ENCODE assay signal across 2 cellular contexts in genomic region chr1:79293611-79294010, GRCh38.
TF ChIP-seq lines count a peak whose summit lies in the region.

No MANE protein-coding gene starts in this region.

TF ChIP-seq in SK-N-SH, 30 proteins besides CTCF, POLR2A, EP300 and RAD21 (continued from another document):
- TF ChIP-seq, protein P1, sequence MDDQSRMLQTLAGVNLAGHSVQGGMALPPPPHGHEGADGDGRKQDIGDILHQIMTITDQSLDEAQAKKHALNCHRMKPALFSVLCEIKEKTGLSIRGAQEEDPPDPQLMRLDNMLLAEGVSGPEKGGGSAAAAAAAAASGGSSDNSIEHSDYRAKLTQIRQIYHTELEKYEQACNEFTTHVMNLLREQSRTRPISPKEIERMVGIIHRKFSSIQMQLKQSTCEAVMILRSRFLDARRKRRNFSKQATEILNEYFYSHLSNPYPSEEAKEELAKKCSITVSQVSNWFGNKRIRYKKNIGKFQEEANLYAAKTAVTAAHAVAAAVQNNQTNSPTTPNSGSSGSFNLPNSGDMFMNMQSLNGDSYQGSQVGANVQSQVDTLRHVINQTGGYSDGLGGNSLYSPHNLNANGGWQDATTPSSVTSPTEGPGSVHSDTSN (IDR thresholded peaks at IDR 0.05), result no peak
- no peak for TF ChIP-seq GABPA (IDR thresholded peaks at IDR 0.05; ENCODE audit: low read depth)
- TF ChIP-seq YY1 (IDR thresholded peaks at IDR 0.05; ENCODE audit: low read depth), result no peak
- no peak for TF ChIP-seq SIN3A (IDR thresholded peaks at IDR 0.05; ENCODE audit: borderline replicate concordance, low read depth, low read length)
- no peak for TF ChIP-seq MEF2A (IDR thresholded peaks at IDR 0.05; ENCODE audit: borderline replicate concordance, low read depth)
- TF ChIP-seq FOXJ3 (CRISPR knock-in tag; IDR thresholded peaks at IDR 0.05), result no peak
- TF ChIP-seq, protein P2, sequence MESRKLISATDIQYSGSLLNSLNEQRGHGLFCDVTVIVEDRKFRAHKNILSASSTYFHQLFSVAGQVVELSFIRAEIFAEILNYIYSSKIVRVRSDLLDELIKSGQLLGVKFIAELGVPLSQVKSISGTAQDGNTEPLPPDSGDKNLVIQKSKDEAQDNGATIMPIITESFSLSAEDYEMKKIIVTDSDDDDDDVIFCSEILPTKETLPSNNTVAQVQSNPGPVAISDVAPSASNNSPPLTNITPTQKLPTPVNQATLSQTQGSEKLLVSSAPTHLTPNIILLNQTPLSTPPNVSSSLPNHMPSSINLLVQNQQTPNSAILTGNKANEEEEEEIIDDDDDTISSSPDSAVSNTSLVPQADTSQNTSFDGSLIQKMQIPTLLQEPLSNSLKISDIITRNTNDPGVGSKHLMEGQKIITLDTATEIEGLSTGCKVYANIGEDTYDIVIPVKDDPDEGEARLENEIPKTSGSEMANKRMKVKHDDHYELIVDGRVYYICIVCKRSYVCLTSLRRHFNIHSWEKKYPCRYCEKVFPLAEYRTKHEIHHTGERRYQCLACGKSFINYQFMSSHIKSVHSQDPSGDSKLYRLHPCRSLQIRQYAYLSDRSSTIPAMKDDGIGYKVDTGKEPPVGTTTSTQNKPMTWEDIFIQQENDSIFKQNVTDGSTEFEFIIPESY (IDR thresholded peaks at IDR 0.05; ENCODE audit: borderline replicate concordance, low read depth), result no peak
- no peak for TF ChIP-seq POLR2AphosphoS5 (IDR thresholded peaks at IDR 0.05; ENCODE audit: low read depth, low read length)
- TF ChIP-seq RFX5 (IDR thresholded peaks at IDR 0.05; ENCODE audit: low read length), result no peak
- TF ChIP-seq FOXM1 (IDR thresholded peaks at IDR 0.05; ENCODE audit: low read depth), result no peak
- TF ChIP-seq EZH2phosphoT487 (IDR thresholded peaks at IDR 0.05; ENCODE audit: borderline replicate concordance, low read depth), result no peak
- no peak for TF ChIP-seq SMC3 (IDR thresholded peaks at IDR 0.05; ENCODE audit: low read depth, low read length)
- TF ChIP-seq FOSL2 (IDR thresholded peaks at IDR 0.05; ENCODE audit: borderline replicate concordance, low read depth), result no peak

TF ChIP-seq in SK-N-SH treated with all-trans-retinoic acid at 6 μM for 48 hours, 23 proteins besides CTCF, POLR2A, EP300 and RAD21 (continued from another document):
- TF ChIP-seq, protein P3, sequence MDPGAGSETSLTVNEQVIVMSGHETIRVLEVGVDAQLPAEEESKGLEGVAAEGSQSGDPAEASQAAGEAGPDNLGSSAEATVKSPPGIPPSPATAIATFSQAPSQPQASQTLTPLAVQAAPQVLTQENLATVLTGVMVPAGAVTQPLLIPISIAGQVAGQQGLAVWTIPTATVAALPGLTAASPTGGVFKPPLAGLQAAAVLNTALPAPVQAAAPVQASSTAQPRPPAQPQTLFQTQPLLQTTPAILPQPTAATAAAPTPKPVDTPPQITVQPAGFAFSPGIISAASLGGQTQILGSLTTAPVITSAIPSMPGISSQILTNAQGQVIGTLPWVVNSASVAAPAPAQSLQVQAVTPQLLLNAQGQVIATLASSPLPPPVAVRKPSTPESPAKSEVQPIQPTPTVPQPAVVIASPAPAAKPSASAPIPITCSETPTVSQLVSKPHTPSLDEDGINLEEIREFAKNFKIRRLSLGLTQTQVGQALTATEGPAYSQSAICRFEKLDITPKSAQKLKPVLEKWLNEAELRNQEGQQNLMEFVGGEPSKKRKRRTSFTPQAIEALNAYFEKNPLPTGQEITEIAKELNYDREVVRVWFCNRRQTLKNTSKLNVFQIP (CRISPR knock-in tag; IDR thresholded peaks at IDR 0.05; ENCODE audit: borderline replicate concordance, low read depth), result no peak
- TF ChIP-seq ISL1 (CRISPR knock-in tag; IDR thresholded peaks at IDR 0.05), result no peak
- TF ChIP-seq ZC3H10 (CRISPR knock-in tag; IDR thresholded peaks at IDR 0.05), result no peak
- no peak for TF ChIP-seq RARB (CRISPR knock-in tag; IDR thresholded peaks at IDR 0.05)
- TF ChIP-seq ZFP30 (CRISPR knock-in tag; IDR thresholded peaks at IDR 0.05), result no peak
- TF ChIP-seq CSDC2 (CRISPR knock-in tag; IDR thresholded peaks at IDR 0.05), result no peak
- TF ChIP-seq, protein P4, sequence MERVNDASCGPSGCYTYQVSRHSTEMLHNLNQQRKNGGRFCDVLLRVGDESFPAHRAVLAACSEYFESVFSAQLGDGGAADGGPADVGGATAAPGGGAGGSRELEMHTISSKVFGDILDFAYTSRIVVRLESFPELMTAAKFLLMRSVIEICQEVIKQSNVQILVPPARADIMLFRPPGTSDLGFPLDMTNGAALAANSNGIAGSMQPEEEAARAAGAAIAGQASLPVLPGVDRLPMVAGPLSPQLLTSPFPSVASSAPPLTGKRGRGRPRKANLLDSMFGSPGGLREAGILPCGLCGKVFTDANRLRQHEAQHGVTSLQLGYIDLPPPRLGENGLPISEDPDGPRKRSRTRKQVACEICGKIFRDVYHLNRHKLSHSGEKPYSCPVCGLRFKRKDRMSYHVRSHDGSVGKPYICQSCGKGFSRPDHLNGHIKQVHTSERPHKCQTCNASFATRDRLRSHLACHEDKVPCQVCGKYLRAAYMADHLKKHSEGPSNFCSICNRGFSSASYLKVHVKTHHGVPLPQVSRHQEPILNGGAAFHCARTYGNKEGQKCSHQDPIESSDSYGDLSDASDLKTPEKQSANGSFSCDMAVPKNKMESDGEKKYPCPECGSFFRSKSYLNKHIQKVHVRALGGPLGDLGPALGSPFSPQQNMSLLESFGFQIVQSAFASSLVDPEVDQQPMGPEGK (CRISPR knock-in tag; IDR thresholded peaks at IDR 0.05; ENCODE audit: borderline replicate concordance), result no peak
- TF ChIP-seq ESRRG (CRISPR knock-in tag; IDR thresholded peaks at IDR 0.05), result no peak
- no peak for TF ChIP-seq ZNF70 (CRISPR knock-in tag; IDR thresholded peaks at IDR 0.05)
- no peak for TF ChIP-seq SNAI2 (CRISPR knock-in tag; IDR thresholded peaks at IDR 0.05)
